Comparison of ENCODE assay signal across 9 cellular contexts in genomic region chr5:141001466-141001853, GRCh38. TPM values are rescaled to one million over a fixed set of nuclear protein-coding genes. Genes with fewer than 3 reads are reported as not detected.
A peak's percentile ranks its signal among the peaks of the same experiment; 100 is the strongest.
DNase-seq lines count a peak whose midpoint lies in the region; ATAC-seq and TF ChIP-seq lines count a peak whose summit lies in the region.
"Had no signal": no experiment of that assay in that cellular context is flagged by ENCODE, and none has a peak within 500 bp of the region (broad histone marks: within the 10 kb centered on the region; RNA-seq: fewer than 3 reads in every experiment).

No MANE protein-coding gene starts in this region.

- H3K36me3 ChIP-seq in left ventricle myocardium inferior (no peaks in the 10 kb centered on the region), ascending aorta (no peaks in the 10 kb centered on the region), vagina (no peaks in the 10 kb centered on the region)

- no peak for TF ChIP-seq CTCF in left ventricle myocardium inferior (IDR thresholded peaks at IDR 0.05; ENCODE audit: borderline replicate concordance)
- no peak for TF ChIP-seq CTCF in ascending aorta (IDR thresholded peaks at IDR 0.05)
- TF ChIP-seq CTCF in vagina (IDR thresholded peaks at IDR 0.05) = no peak

- no peak overlapping the region for H3K27ac ChIP-seq in left ventricle myocardium inferior (replicated peaks)
- no peak overlapping the region for H3K27ac ChIP-seq in ascending aorta
- H3K27ac ChIP-seq in vagina = no peak overlapping the region

- peaks cover 71% of the 10 kb centered on the region for H3K27me3 ChIP-seq in left ventricle myocardium inferior (ENCODE audit: low read depth)
- no peaks in the 10 kb centered on the region for H3K27me3 ChIP-seq in ascending aorta
- no peaks in the 10 kb centered on the region for H3K27me3 ChIP-seq in vagina

- TF ChIP-seq POLR2A in vagina (IDR thresholded peaks at IDR 0.05) = no peak

- no peaks in the 10 kb centered on the region for H3K9me3 ChIP-seq in left ventricle myocardium inferior (replicated peaks)
- H3K9me3 ChIP-seq in ascending aorta = no peaks in the 10 kb centered on the region
- no peaks in the 10 kb centered on the region for H3K9me3 ChIP-seq in vagina

- H3K4me1 ChIP-seq in left ventricle myocardium inferior = peaks cover 10% of the 10 kb centered on the region
- no peaks in the 10 kb centered on the region for H3K4me1 ChIP-seq in ascending aorta
- H3K4me1 ChIP-seq in vagina = no peaks in the 10 kb centered on the region

- H3K4me3 ChIP-seq in left ventricle myocardium inferior = peak overlapping the region; percentile 43
- H3K4me3 ChIP-seq in ascending aorta = peak overlapping the region; percentile 32 to 45
- peak overlapping the region; percentile 3 to 25 for H3K4me3 ChIP-seq in vagina

- DNase-seq in left ventricle myocardium inferior = no peak
- no peak for DNase-seq in left ventricle myocardium superior
- DNase-seq in ascending aorta (ENCODE audit: low spot score in 2 of 2) = no peak
- peak; percentile 51 for DNase-seq in left kidney (ENCODE audit: low read depth, low spot score)
- no peak for DNase-seq in vagina (ENCODE audit: extremely low spot score in 2 of 2)
- DNase-seq in activated CD4-positive, alpha-beta T cell treated with anti-CD3 and anti-CD28 coated beads, Interleukin-2, amount 50 U/mL, for 4 hours = no peak
- DNase-seq: NCI-H446 treated with DMSO at 0.1 percent for 48 hours had no signal

- intact Hi-C loops in left ventricle myocardium inferior (cut with micrococcal nuclease) (no loop called here), left ventricle myocardium superior (cut with micrococcal nuclease) (no loop called here), ascending aorta (cut with DNase I) (no loop called here), vagina (cut with DNase I) (no loop called here)

- no peak for ATAC-seq in left ventricle myocardium superior
- ATAC-seq in HG03196 (IDR thresholded peaks at IDR 0.05; ENCODE audit: unreplicated experiment) = no peak
- ATAC-seq in HG02623 (IDR thresholded peaks at IDR 0.05; ENCODE audit: unreplicated experiment) = no peak

RNA-seq across cellular contexts. Expression of gene PCDHAC2, which starts 35.2 kb away (rescaled TPM):
- total RNA-seq in left ventricle myocardium inferior (0.36 TPM), left ventricle myocardium superior (0.10 TPM), ascending aorta (not detected), vagina (3.9 TPM)

RNA-seq across cellular contexts. Expression of gene PCDHB1, which starts 49.7 kb away (rescaled TPM):
- not detected for total RNA-seq in left ventricle myocardium inferior
- total RNA-seq in left ventricle myocardium superior = not detected
- not detected for total RNA-seq in ascending aorta
- total RNA-seq in vagina = not detected
